8 cellular contexts compared by ENCODE assay signal in the genomic region with DNA sequence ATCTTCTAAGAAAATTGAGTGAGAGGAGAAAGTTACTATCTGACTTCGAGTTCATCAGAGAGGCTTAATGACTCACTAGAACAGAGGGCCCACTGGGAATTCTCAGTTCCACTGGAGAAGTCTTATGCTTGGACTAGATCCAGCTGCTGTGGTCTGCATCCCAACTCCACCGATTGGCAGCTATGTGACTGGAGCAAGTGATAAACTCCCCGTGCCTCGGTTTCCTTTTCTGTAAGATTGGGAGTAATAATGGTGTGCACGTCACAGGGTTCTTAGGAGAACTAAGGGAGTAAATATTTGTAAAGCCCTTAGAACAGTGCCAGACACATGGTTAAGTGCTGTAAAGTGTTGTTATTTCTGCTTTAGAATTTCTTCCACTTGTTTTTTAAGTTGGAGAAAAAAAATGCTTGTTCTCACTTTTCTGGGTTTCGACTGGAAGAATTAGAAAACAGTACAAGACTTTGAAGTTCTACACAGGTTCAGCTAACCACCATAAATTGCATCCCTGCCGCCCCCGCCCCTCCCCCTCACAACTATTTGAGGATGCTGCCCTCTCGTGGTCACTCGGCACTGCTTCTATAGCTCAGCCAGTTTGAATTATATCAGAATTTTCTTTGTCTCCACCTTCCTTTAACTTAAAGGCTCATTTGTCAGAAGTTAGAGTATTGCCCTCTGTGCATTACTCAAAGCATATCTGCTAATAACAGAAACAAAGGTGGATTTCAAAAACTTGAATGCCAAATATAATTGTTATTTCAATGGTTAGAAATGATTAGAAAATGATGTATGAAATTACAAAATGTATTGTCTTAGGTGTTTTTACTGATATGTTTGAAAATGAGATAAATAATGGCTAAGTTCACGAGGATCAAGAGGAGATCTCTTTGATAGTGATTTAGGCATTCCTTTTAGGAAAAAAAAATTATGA.
A peak's percentile ranks its signal among the peaks of the same experiment; 100 is the strongest.
DNase-seq lines count a peak whose midpoint lies in the region; ATAC-seq, FAIRE-seq and TF ChIP-seq lines count a peak whose summit lies in the region.

No MANE protein-coding gene starts in this region.

- DNase-seq in DMS153 treated with DMSO at 0.1 percent for 48 hours (lab: John Stamatoyannopoulos, UW; ENCODE audit: unreplicated experiment) (peak; percentile 67), HL-60 (ENCODE audit: low read depth in 1 of 2, low spot score in 1 of 2) (peak in 1 of 2 experiments; percentile 61), NOMO-1 treated with DMSO at 0.1 percent for 48 hours (lab: John Stamatoyannopoulos, UW; ENCODE audit: unreplicated experiment) (peak; percentile 77), mucosa of descending colon (peak; percentile 59 to 82 (median 69))
- peak; percentile 20 to 36 (median 23) for DNase-seq in activated CD8-positive, alpha-beta memory T cell treated with anti-CD3 and anti-CD28 coated beads for 48 hours (ENCODE audit: low read depth in 2 of 3, low spot score in 2 of 3)
- peak; percentile 47 to 57 for DNase-seq in stimulated activated CD8-positive, alpha-beta memory T cell treated with anti-CD3 and anti-CD28 coated beads, Interleukin-4, amount 100 ng/mL, for 1 hour (ENCODE audit: low read depth in 2 of 2, low spot score in 1 of 2)

- H3K36me3 ChIP-seq in mucosa of descending colon (ENCODE audit: low read depth), result no peaks in the 10 kb centered on the region

- peak; percentile 84 for ATAC-seq in mucosa of descending colon
- no peak for ATAC-seq in GM21360 (IDR thresholded peaks at IDR 0.05; ENCODE audit: unreplicated experiment)

- TF ChIP-seq CTCF in HL-60 (IDR thresholded peaks at IDR 0.05; ENCODE audit: insufficient read depth, low read length), result peak; percentile 34
- peak; percentile 56 for TF ChIP-seq CTCF in mucosa of descending colon (IDR thresholded peaks at IDR 0.05)

- H3K27me3 ChIP-seq in HL-60 (ENCODE audit: insufficient read depth, poor library complexity, severe bottlenecking), result no peaks in the 10 kb centered on the region

- no peaks in the 10 kb centered on the region for H3K4me1 ChIP-seq in mucosa of descending colon (ENCODE audit: low read depth)

- no peaks in the 10 kb centered on the region for H3K9me3 ChIP-seq in mucosa of descending colon

- H3K4me3 ChIP-seq in HL-60 (replicated peaks; ENCODE audit: insufficient read depth, low read length) (no peak overlapping the region), mucosa of descending colon (no peak overlapping the region)

- intact Hi-C loops in mucosa of descending colon (cut with DNase I, micrococcal nuclease), result loop anchor here (10.0 kb wide), 1 partner anchor 219 kb away; no protein-coding TSS in a partner anchor

- peak; percentile 61 for FAIRE-seq in endometrium (lab: Jason Lieb, UNC)

- no peak overlapping the region for H3K27ac ChIP-seq in HL-60 (replicated peaks)
